ENCODE assay signal across 8 cellular contexts in the genomic region with DNA sequence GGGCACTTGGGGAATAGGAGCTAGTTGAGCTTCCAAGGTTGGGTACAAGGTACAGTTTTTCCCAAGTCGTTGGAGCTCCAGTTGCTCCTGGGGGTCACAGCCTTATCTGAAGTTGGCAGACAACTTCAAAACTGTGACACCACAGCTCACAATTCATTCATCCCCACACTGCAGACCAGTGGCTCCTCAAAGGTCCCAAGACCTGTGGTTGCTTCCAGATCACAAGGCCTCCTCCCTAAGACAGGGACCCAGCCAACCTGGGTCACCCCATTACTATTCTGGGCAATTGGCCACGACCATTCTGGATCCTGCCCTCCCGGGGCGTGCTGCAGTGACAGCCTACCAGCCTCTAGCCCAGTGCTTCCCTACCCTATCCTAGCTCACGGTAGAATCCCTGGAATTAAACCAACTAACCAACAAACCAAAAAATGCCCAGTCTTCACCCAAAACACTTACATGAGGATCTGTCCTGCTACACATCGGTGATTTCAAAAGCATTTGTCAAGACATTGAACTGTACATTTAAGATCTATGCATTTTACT. TPM values are rescaled to one million over a fixed set of nuclear protein-coding genes. Genes with fewer than 3 reads are reported as not detected.
A peak's percentile ranks its signal among the peaks of the same experiment; 100 is the strongest.
DNase-seq lines count a peak whose midpoint lies in the region; ATAC-seq and TF ChIP-seq lines count a peak whose summit lies in the region.

No MANE protein-coding gene starts in this region.

- H3K4me3 ChIP-seq in iPS-18c (ENCODE audit: insufficient read depth, low read depth, low read length): peak overlapping the region; percentile 52
- peak overlapping the region; percentile 65 to 94 (median 69) for H3K4me3 ChIP-seq in stomach

- intact Hi-C loops in activated CD8-positive, alpha-beta T cell treated with anti-CD3 and anti-CD28 coated beads for 36 hours (cut with micrococcal nuclease): loop anchor here (2.0 kb wide), 1 partner anchor 15 kb away; no protein-coding TSS in a partner anchor
- intact Hi-C loops in stomach (cut with DNase I; ENCODE audit: low total_unique reads): no loop called here

- TF ChIP-seq CTCF in 22Rv1 (IDR thresholded peaks at IDR 0.05) (no peak), stomach (IDR thresholded peaks at IDR 0.05) (no peak)
- no peak for TF ChIP-seq CTCF in activated CD8-positive, alpha-beta T cell treated with anti-CD3 and anti-CD28 coated beads for 36 hours (IDR thresholded peaks at IDR 0.05)

- no peak for ATAC-seq in activated CD8-positive, alpha-beta T cell treated with anti-CD3 and anti-CD28 coated beads for 36 hours
- no peak for ATAC-seq in GM18858 (IDR thresholded peaks at IDR 0.05; ENCODE audit: unreplicated experiment)

- H3K27ac ChIP-seq in 22Rv1: peak overlapping the region; percentile 74
- peak overlapping the region in 4 of 5 donors; percentile 75 to 88 (median 88) for H3K27ac ChIP-seq in stomach

- no peaks in the 10 kb centered on the region for H3K9me3 Mint-ChIP-seq in activated CD8-positive, alpha-beta T cell treated with anti-CD3 and anti-CD28 coated beads for 36 hours

- H3K27me3 Mint-ChIP-seq in activated CD8-positive, alpha-beta T cell treated with anti-CD3 and anti-CD28 coated beads for 36 hours: no peaks in the 10 kb centered on the region

- peaks cover 39% of the 10 kb centered on the region for H3K4me1 Mint-ChIP-seq in activated CD8-positive, alpha-beta T cell treated with anti-CD3 and anti-CD28 coated beads for 36 hours (ENCODE audit: low read depth)

- TF ChIP-seq POLR2A in GM19193 (IDR thresholded peaks at IDR 0.05; ENCODE audit: extremely low read depth, insufficient read depth, insufficient read length) (peak; percentile 56), stomach (IDR thresholded peaks at IDR 0.05) (no peak)

- H3K9me3 ChIP-seq in iPS-18c (ENCODE audit: control insufficient read depth, insufficient read depth, low read length) (no peaks in the 10 kb centered on the region), stomach (no peaks in the 10 kb centered on the region)

- peak overlapping the region; percentile 89 for H3K4me3 Mint-ChIP-seq in activated CD8-positive, alpha-beta T cell treated with anti-CD3 and anti-CD28 coated beads for 36 hours

- H3K36me3 ChIP-seq in stomach: peaks cover 3 to 20% (median 14%) of the 10 kb centered on the region in 4 donors

- peak overlapping the region; percentile 95 for H3K27ac Mint-ChIP-seq in activated CD8-positive, alpha-beta T cell treated with anti-CD3 and anti-CD28 coated beads for 36 hours

- peaks cover 24% of the 10 kb centered on the region for H3K36me3 Mint-ChIP-seq in activated CD8-positive, alpha-beta T cell treated with anti-CD3 and anti-CD28 coated beads for 36 hours (ENCODE audit: low read depth)

- H3K27me3 ChIP-seq in stomach: no peaks in the 10 kb centered on the region

- 5 to 11% (median 6%) methylated on average over 6 of the region's 6 CpGs for WGBS in stomach, 5 donors

- CTCF ChIA-PET in activated CD8-positive, alpha-beta T cell treated with anti-CD3 and anti-CD28 coated beads for 36 hours (lab: Charles Lee): interaction anchor here (0.6 to 68.1 kb wide), 8 partner anchors 10 to 161 kb away, joined by 3 to 1770 read pairs (median 5); a partner anchor contains a TSS

- DNase-seq in activated CD8-positive, alpha-beta T cell treated with anti-CD3 and anti-CD28 coated beads for 36 hours: no peak
- no peak for DNase-seq in stomach
- DNase-seq in COLO668 (lab: John Stamatoyannopoulos, UW; ENCODE audit: unreplicated experiment): no peak
- DNase-seq in SHP77 treated with DMSO at 0.1 percent for 48 hours (lab: John Stamatoyannopoulos, UW): no peak

- H3K4me1 ChIP-seq in stomach: peaks cover 32 to 43% (median 38%) of the 10 kb centered on the region in 4 donors

- POLR2A ChIA-PET in activated CD8-positive, alpha-beta T cell treated with anti-CD3 and anti-CD28 coated beads for 36 hours (lab: Charles Lee): interaction anchor here (0.7 to 3.7 kb wide), 14 partner anchors 9 to 187 kb away, joined by 3 to 51 read pairs (median 6); a partner anchor contains a TSS

- no peak for TF ChIP-seq EP300 in stomach (IDR thresholded peaks at IDR 0.05)

RNA-seq across cellular contexts. Expression of a gene that starts 0.9 kb away (rescaled TPM):
- 10 to 100 TPM; 51.3 to 51.5 TPM for total RNA-seq in activated CD8-positive, alpha-beta T cell treated with anti-CD3 and anti-CD28 coated beads for 36 hours
- 10 to 100 TPM in 1 of 5 donors, 1 to 10 TPM in 4; 2.9 to 72.1 (median 5.4) TPM for total RNA-seq in stomach
- polyA plus RNA-seq in stomach: 10 to 100 TPM in 1 of 3 donors, 1 to 10 TPM in 2; 6.4 to 11.8 (median 8.1) TPM

RNA-seq across cellular contexts. Expression of a gene that starts 17.8 kb away (rescaled TPM):
- total RNA-seq in activated CD8-positive, alpha-beta T cell treated with anti-CD3 and anti-CD28 coated beads for 36 hours: 100 to 1,000 TPM; 247 to 261 TPM
- 100 to 1,000 TPM; 235 to 490 (median 312) TPM for total RNA-seq in stomach
- 1,000 to 10,000 TPM in 1 of 3 donors, 100 to 1,000 TPM in 2; 596 to 1,435 (median 703) TPM for polyA plus RNA-seq in stomach

RNA-seq across cellular contexts. Expression of a gene that starts 18.2 kb away (rescaled TPM):
- total RNA-seq in activated CD8-positive, alpha-beta T cell treated with anti-CD3 and anti-CD28 coated beads for 36 hours: 100 to 1,000 TPM; 122 to 128 TPM
- total RNA-seq in stomach: 100 to 1,000 TPM in 1 of 5 donors, 10 to 100 TPM in 1, 1 to 10 TPM in 2, not detected in 1; 1.6 to 135 (median 7.3) TPM
- polyA plus RNA-seq in stomach: 10 to 100 TPM in 1 of 3 donors, 1 to 10 TPM in 2; 8.7 to 12.8 (median 9.5) TPM

RNA-seq across cellular contexts. Expression of a gene that starts 28.5 kb away (rescaled TPM):
- 10 to 100 TPM; 36.8 to 38.8 TPM for total RNA-seq in activated CD8-positive, alpha-beta T cell treated with anti-CD3 and anti-CD28 coated beads for 36 hours
- total RNA-seq in stomach: 10 to 100 TPM in 4 of 5 donors, 1 to 10 TPM in 1; 9.3 to 64.6 (median 41.5) TPM
- polyA plus RNA-seq in stomach: 10 to 100 TPM; 26.6 to 35.4 (median 35.2) TPM

RNA-seq across cellular contexts. Expression of a gene that starts 39.2 kb away (rescaled TPM):
- 10 to 100 TPM; 17.8 to 20.7 TPM for total RNA-seq in activated CD8-positive, alpha-beta T cell treated with anti-CD3 and anti-CD28 coated beads for 36 hours
- total RNA-seq in stomach: 100 to 1,000 TPM in 2 of 5 donors, 10 to 100 TPM in 3; 70.0 to 355 (median 90.6) TPM
- 10 to 100 TPM; 30.6 to 87.8 (median 70.2) TPM for polyA plus RNA-seq in stomach
